ENCODE assay signal across 14 cellular contexts in the genomic region with DNA sequence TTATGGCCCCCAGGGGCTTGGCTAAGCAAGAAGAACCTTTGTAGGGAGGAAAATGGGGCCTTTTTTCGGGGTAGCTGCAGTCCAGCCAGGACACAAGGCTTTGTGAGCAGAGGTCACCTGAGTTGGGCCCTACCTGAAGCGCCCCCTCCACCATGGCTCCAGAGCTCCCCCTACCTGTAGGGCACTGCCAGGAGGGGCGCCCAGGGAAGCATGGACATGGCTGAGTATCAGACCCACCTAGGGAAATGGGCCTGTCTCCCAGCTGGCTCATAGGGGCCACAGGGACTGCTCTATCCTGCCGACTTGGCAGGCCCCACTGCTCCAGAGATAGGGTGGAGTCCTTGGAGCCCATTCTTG. TPM values are rescaled to one million over a fixed set of nuclear protein-coding genes. Genes with fewer than 3 reads are reported as not detected.
DNase-seq lines count a peak whose midpoint lies in the region; ATAC-seq and TF ChIP-seq lines count a peak whose summit lies in the region.
"Had no signal": no experiment of that assay in that cellular context is flagged by ENCODE, and none has a peak within 500 bp of the region (broad histone marks: within the 10 kb centered on the region; RNA-seq: fewer than 3 reads in every experiment).

No MANE protein-coding gene starts in this region.

- H3K9me3 ChIP-seq in Loucy (ENCODE audit: insufficient read depth, low read depth, low read length) (no peaks in the 10 kb centered on the region), gastrocnemius medialis (no peaks in the 10 kb centered on the region)

- DNase-seq in NCI-H82 (lab: John Stamatoyannopoulos, UW) = peak; percentile 20
- no peak for DNase-seq in NCI-H82 treated with DMSO at 0.1 percent for 48 hours (lab: John Stamatoyannopoulos, UW; ENCODE audit: unreplicated experiment)
- DNase-seq in epithelial cell of proximal tubule (ENCODE audit: low read depth) = no peak
- no peak for DNase-seq in gastrocnemius medialis
- DNase-seq in brain microvascular endothelial cell = no peak
- no peak for DNase-seq in DMS 273 (lab: John Stamatoyannopoulos, UW; ENCODE audit: unreplicated experiment)
- DNase-seq: 8988T; activated CD4-positive, alpha-beta T cell treated with anti-CD3 and anti-CD28 coated beads, Interleukin-2, amount 50 U/mL, for 1 hour; natural killer cell; NCI-H2107 had no signal

- H3K27ac ChIP-seq in gastrocnemius medialis (peak overlapping the region in 3 of 4 donors; percentile 40 to 73 (median 65)), brain microvascular endothelial cell (no peak overlapping the region)

- intact Hi-C loops in gastrocnemius medialis (cut with DNase I; ENCODE audit: low total_unique reads) = loop anchor here (2.0 kb wide), 1 partner anchor 13 kb away; no protein-coding TSS in a partner anchor

- H2AFZ ChIP-seq in Loucy (ENCODE audit: low read length) = no peak overlapping the region

- in situ Hi-C loops in gastrocnemius medialis (cut with MboI; ENCODE audit: low sequenced_read_pairs in 4 of 4) = no loop called here
- in situ Hi-C loops in brain microvascular endothelial cell (cut with HindIII; ENCODE audit: low pct_ligation_motif_present, low sequenced_read_pairs) = no loop called here

- H3K9me2 ChIP-seq in Loucy (replicated peaks; ENCODE audit: low read depth, low read length) = no peaks in the 10 kb centered on the region

- TF ChIP-seq CTCF in Loucy (conservative IDR thresholded peaks at IDR 0.05; ENCODE audit: low read length) (peak; percentile 59), epithelial cell of proximal tubule (conservative IDR thresholded peaks at IDR 0.05; ENCODE audit: low read depth, low read length) (peak; percentile 36), gastrocnemius medialis (IDR thresholded peaks at IDR 0.05 in 4 of 5, conservative IDR thresholded peaks at IDR 0.05 in 1 of 5) (peak in 4 of 5 experiments; percentile 13 to 62 (median 53)), brain microvascular endothelial cell (IDR thresholded peaks at IDR 0.05; ENCODE audit: low read depth, low read length, missing control alignments) (no peak)

- H4K20me1 ChIP-seq in Loucy (ENCODE audit: insufficient read depth, low read length, poor library complexity, severe bottlenecking) = no peaks in the 10 kb centered on the region

- no peaks in the 10 kb centered on the region for H3K79me2 ChIP-seq in Loucy (ENCODE audit: insufficient read depth, low read length)

- H3K9ac ChIP-seq in Loucy (ENCODE audit: low read depth, low read length, poor library complexity, severe bottlenecking) = no peak overlapping the region

- H3K4me3 ChIP-seq in Loucy (ENCODE audit: low read length, poor library complexity, severe bottlenecking) = no peak overlapping the region
- H3K4me3 ChIP-seq in epithelial cell of proximal tubule (ENCODE audit: low read depth, low read length) = no peak overlapping the region
- no peak overlapping the region for H3K4me3 ChIP-seq in gastrocnemius medialis
- no peak overlapping the region for H3K4me3 ChIP-seq in brain microvascular endothelial cell (ENCODE audit: low read depth, low read length)

- H3K4me2 ChIP-seq in Loucy (ENCODE audit: low read depth, low read length, poor library complexity, severe bottlenecking) = no peak overlapping the region

- no peaks in the 10 kb centered on the region for H3F3A ChIP-seq in Loucy (ENCODE audit: low read depth)

- no peaks in the 10 kb centered on the region for H3K27me3 ChIP-seq in Loucy (ENCODE audit: insufficient read depth, low read length, poor library complexity, severe bottlenecking)
- H3K27me3 ChIP-seq in gastrocnemius medialis = no peaks in the 10 kb centered on the region
- no peaks in the 10 kb centered on the region for H3K27me3 ChIP-seq in brain microvascular endothelial cell (replicated peaks)

- no peak for TF ChIP-seq POLR2A in gastrocnemius medialis (IDR thresholded peaks at IDR 0.05)

- ATAC-seq in gastrocnemius medialis (peak; percentile 14 to 35), HG03354 (IDR thresholded peaks at IDR 0.05; ENCODE audit: poor library complexity, severe bottlenecking, unreplicated experiment) (no peak)
- ATAC-seq: Right ventricle myocardium inferior; stimulated activated memory B cell treated with anti-CD40 and anti-IgM and Interleukin-4, amounts not matched to agents 10 μg/mL and 1 μg/mL and 100 μg/mL, for 72 hours had no signal

- H3K4me1 ChIP-seq in Loucy (ENCODE audit: insufficient read depth, low read length, poor library complexity, severe bottlenecking) (peaks cover 4% of the 10 kb centered on the region), gastrocnemius medialis (peaks cover 20 to 23% of the 10 kb centered on the region in 2 donors)

- no peaks in the 10 kb centered on the region for H3K36me3 ChIP-seq in Loucy (ENCODE audit: insufficient read depth, low read length)
- H3K36me3 ChIP-seq in gastrocnemius medialis = no peaks in the 10 kb centered on the region
- no peaks in the 10 kb centered on the region for H3K36me3 ChIP-seq in brain microvascular endothelial cell (replicated peaks)

RNA-seq across cellular contexts. Expression of a gene that starts 9.0 kb away (rescaled TPM):
- 2.5 and 2.9 TPM in 2 replicates for total RNA-seq in epithelial cell of proximal tubule
- total RNA-seq in gastrocnemius medialis = 10 to 100 TPM; 11.9 to 29.9 (median 25.5) TPM
